ENCODE assay signal across 11 cellular contexts in genomic region chr4:113637363-113637762, GRCh38.
DNase-seq lines count a peak whose midpoint lies in the region; ATAC-seq and TF ChIP-seq lines count a peak whose summit lies in the region.
"Had no signal": no experiment of that assay in that cellular context is flagged by ENCODE, and none has a peak within 500 bp of the region (broad histone marks: within the 10 kb centered on the region; RNA-seq: fewer than 3 reads in every experiment).

No MANE protein-coding gene starts in this region.

- peaks cover 70% of the 10 kb centered on the region for H3K79me2 ChIP-seq in DOHH2 (ENCODE audit: control insufficient read depth, low read length)

- ATAC-seq in GM21526 (IDR thresholded peaks at IDR 0.05; ENCODE audit: low FRiP score, unreplicated experiment) (no peak), GM18907 (IDR thresholded peaks at IDR 0.05; ENCODE audit: unreplicated experiment) (no peak)

- peak overlapping the region; percentile 92 for H3K4me2 ChIP-seq in DOHH2 (ENCODE audit: low read length)
- H3K4me2 ChIP-seq: PC-9 had no signal

- WGBS in adrenal gland, 4 donors = 3 to 14% (median 7%) methylated on average over 1 of the region's 1 CpG

- H3K9me3 ChIP-seq in DOHH2 (ENCODE audit: control insufficient read depth, insufficient read depth, low read length) (no peaks in the 10 kb centered on the region), adrenal gland (replicated peaks in 1 of 3) (no peaks in the 10 kb centered on the region)
- H3K9me3 ChIP-seq: HAP-1 had no signal

- H3K4me1 ChIP-seq in DOHH2 (ENCODE audit: control insufficient read depth, low read length) (peaks cover 100% of the 10 kb centered on the region), adrenal gland (replicated peaks in 1 of 2) (peaks cover 0 to 23% of the 10 kb centered on the region in 2 donors)

- no peak overlapping the region for H3K4me3 ChIP-seq in AG09309 (ENCODE audit: control insufficient read depth, low read depth, low read length)
- H3K4me3 ChIP-seq in DOHH2 (ENCODE audit: low read length) = peak overlapping the region; percentile 70
- no peak overlapping the region for H3K4me3 ChIP-seq in adrenal gland
- H3K4me3 ChIP-seq: HAP-1, PC-9 had no signal

- TF ChIP-seq CTCF in AG09309 (IDR thresholded peaks at IDR 0.05; ENCODE audit: control insufficient read depth, insufficient read depth, low read depth, low read length, missing control alignments) = no peak
- TF ChIP-seq CTCF in DOHH2 (IDR thresholded peaks at IDR 0.05; ENCODE audit: low read depth, low read length, poor library complexity, severe bottlenecking) = no peak
- TF ChIP-seq CTCF in adrenal gland (IDR thresholded peaks at IDR 0.05) = no peak

- peaks cover 60% of the 10 kb centered on the region for H3F3A ChIP-seq in DOHH2 (ENCODE audit: control insufficient read depth, insufficient read depth)

- TF ChIP-seq POLR2A in adrenal gland (IDR thresholded peaks at IDR 0.05) = no peak

- no peaks in the 10 kb centered on the region for H3K27me3 ChIP-seq in DOHH2 (ENCODE audit: control insufficient read depth, low read length)
- H3K27me3 ChIP-seq in adrenal gland = no peaks in the 10 kb centered on the region

- in situ Hi-C loops in SK-MEL-5 (cut with HindIII; ENCODE audit: low pct_unique_long_range_greater_than_20kb, low sequenced_read_pairs) = no loop called here

- H4K20me1 ChIP-seq in DOHH2 (ENCODE audit: control insufficient read depth, insufficient read depth, low read depth, low read length) = no peaks in the 10 kb centered on the region

- H3K27ac ChIP-seq in DOHH2 (ENCODE audit: low read depth, low read length) (peak overlapping the region; percentile 97), adrenal gland (no peak overlapping the region)
- H3K27ac ChIP-seq: PC-9 had no signal

- intact Hi-C loops in adrenal gland (cut with DNase I) = no loop called here

- H3K36me3 ChIP-seq in DOHH2 (ENCODE audit: control insufficient read depth, low read length) (peaks cover 44% of the 10 kb centered on the region), adrenal gland (replicated peaks in 1 of 2) (no peaks in the 10 kb centered on the region)
- H3K36me3 ChIP-seq: HAP-1 had no signal

- DNase-seq in AG09309 (ENCODE audit: low read depth) (peak; percentile 24), SK-MEL-5 (ENCODE audit: low read depth, low spot score) (peak; percentile 54), foreskin melanocyte (peak; percentile 53), NCI-H510A treated with DMSO at 0.1 percent for 48 hours (lab: John Stamatoyannopoulos, UW) (no peak), adrenal gland (no peak)
- DNase-seq: NCI-H2081 treated with DMSO at 0.1 percent for 48 hours had no signal

- H3K9me2 ChIP-seq in DOHH2 (replicated peaks; ENCODE audit: control insufficient read depth, low read length) = no peaks in the 10 kb centered on the region

Comparison
In these comparisons a context has a peak if more than half of its experiments do, and no peak if none do; other contexts are left out.
1. DNase-seq: peak in AG09309 (single experiment), SK-MEL-5 (single experiment) and foreskin melanocyte (single experiment); none in NCI-H510A treated with DMSO at 0.1 percent for 48 hours (single experiment) and adrenal gland (0 of 7).